25 cellular contexts compared by ENCODE assay signal in genomic region chr2:86157009-86157556, GRCh38.
"Had no signal": no experiment of that assay in that cellular context is flagged by ENCODE, and none has a peak within 500 bp of the region (broad histone marks: within the 10 kb centered on the region; RNA-seq: fewer than 3 reads in every experiment).

No MANE protein-coding gene starts in this region.

- H3K27ac Mint-ChIP-seq: activated B cell treated with CpG ODN at 0.5 μM for 24 hours; activated CD4-positive, alpha-beta memory T cell treated with anti-CD3 and anti-CD28 coated beads for 36 hours; activated CD4-positive, alpha-beta T cell treated with anti-CD3 and anti-CD28 coated beads, Interleukin-2, amount 10 ng/mL, durations not matched to agents 7 days and 5 days; activated naive CD8-positive, alpha-beta T cell treated with anti-CD3 and anti-CD28 coated beads, Interleukin-2, amount 50 U/mL, for 24 hours; brain had no signal

- H3K27me3 Mint-ChIP-seq: activated B cell treated with CpG ODN at 0.5 μM for 24 hours; activated CD4-positive, alpha-beta memory T cell treated with anti-CD3 and anti-CD28 coated beads for 36 hours; activated CD4-positive, alpha-beta T cell treated with anti-CD3 and anti-CD28 coated beads, Interleukin-2, amount 10 ng/mL, durations not matched to agents 7 days and 5 days; activated naive CD8-positive, alpha-beta T cell treated with anti-CD3 and anti-CD28 coated beads, Interleukin-2, amount 50 U/mL, for 24 hours; brain; central memory CD8-positive, alpha-beta T cell had no signal

- H3K4me3 Mint-ChIP-seq: activated B cell treated with CpG ODN at 0.5 μM for 24 hours; activated CD4-positive, alpha-beta memory T cell treated with anti-CD3 and anti-CD28 coated beads for 36 hours; activated CD4-positive, alpha-beta T cell treated with anti-CD3 and anti-CD28 coated beads, Interleukin-2, amount 10 ng/mL, durations not matched to agents 7 days and 5 days; activated naive CD8-positive, alpha-beta T cell treated with anti-CD3 and anti-CD28 coated beads, Interleukin-2, amount 50 U/mL, for 24 hours; activated T-cell treated with anti-CD3 and anti-CD28 coated beads, Interleukin-2, amount 50 U/mL, for 4 hours; brain; central memory CD8-positive, alpha-beta T cell had no signal

- H3K4me1 Mint-ChIP-seq: activated B cell treated with CpG ODN at 0.5 μM for 24 hours; activated CD4-positive, alpha-beta T cell treated with anti-CD3 and anti-CD28 coated beads, Interleukin-2, amount 10 ng/mL, durations not matched to agents 7 days and 5 days; activated naive CD8-positive, alpha-beta T cell treated with anti-CD3 and anti-CD28 coated beads, Interleukin-2, amount 50 U/mL, for 24 hours; brain; central memory CD8-positive, alpha-beta T cell had no signal

- DNase-seq: activated B cell treated with CpG ODN at 0.5 μM for 24 hours; activated CD4-positive, alpha-beta memory T cell treated with anti-CD3 and anti-CD28 coated beads for 36 hours; activated CD4-positive, alpha-beta T cell treated with anti-CD3 and anti-CD28 coated beads for 1 hour; activated CD4-positive, alpha-beta T cell treated with anti-CD3 and anti-CD28 coated beads, Interleukin-2, amount 10 ng/mL, durations not matched to agents 7 days and 5 days; activated CD8-positive, alpha-beta memory T cell treated with anti-CD3 and anti-CD28 coated beads for 24 hours; activated effector memory CD4-positive, alpha-beta T cell treated with anti-CD3 and anti-CD28 coated beads, Interleukin-2, amount 50 U/mL, for 16 hours; activated naive CD4-positive, alpha-beta T cell treated with Interleukin-2 at 50 U/mL for 16 hours; activated naive CD8-positive, alpha-beta T cell treated with anti-CD3 and anti-CD28 coated beads, Interleukin-2, amount 50 U/mL, for 24 hours; activated T-cell treated with anti-CD3 and anti-CD28 coated beads, Interleukin-2, amount 50 U/mL, for 4 hours; amygdala; NCI-H1048; NCI-H146; NCI-H187 treated with DMSO at 0.1 percent for 48 hours; NCI-H2081 treated with DMSO at 0.1 percent for 48 hours; NCI-H2171; NCI-H2227 treated with DMSO at 0.1 percent for 48 hours; NCI-H510A; NCI-H526 treated with DMSO at 0.1 percent for 48 hours; NCI-H82; SIG-M5; T-helper 2 cell; T1000 had no signal

- ATAC-seq: activated naive CD4-positive, alpha-beta T cell treated with anti-CD3 and anti-CD28 coated beads, Interleukin-2, amount 50 U/mL, for 72 hours; activated naive CD8-positive, alpha-beta T cell treated with anti-CD3 and anti-CD28 coated beads, Interleukin-2, amount 50 U/mL, for 24 hours; activated T-cell treated with anti-CD3 and anti-CD28 coated beads, Interleukin-2, amount 50 U/mL, for 4 hours had no signal

- H3K9me3 Mint-ChIP-seq: activated B cell treated with CpG ODN at 0.5 μM for 24 hours; activated CD4-positive, alpha-beta memory T cell treated with anti-CD3 and anti-CD28 coated beads for 36 hours; activated CD4-positive, alpha-beta T cell treated with anti-CD3 and anti-CD28 coated beads, Interleukin-2, amount 10 ng/mL, durations not matched to agents 7 days and 5 days; activated naive CD4-positive, alpha-beta T cell treated with anti-CD3 and anti-CD28 coated beads, Interleukin-2, amount 50 U/mL, for 72 hours; activated naive CD8-positive, alpha-beta T cell treated with anti-CD3 and anti-CD28 coated beads, Interleukin-2, amount 50 U/mL, for 24 hours; activated T-cell treated with anti-CD3 and anti-CD28 coated beads, Interleukin-2, amount 50 U/mL, for 4 hours; brain; central memory CD8-positive, alpha-beta T cell had no signal

- H3K36me3 Mint-ChIP-seq: activated naive CD4-positive, alpha-beta T cell treated with anti-CD3 and anti-CD28 coated beads, Interleukin-2, amount 50 U/mL, for 72 hours had no signal
